18 cellular contexts compared by ENCODE assay signal in genomic region chr21:42521384-42521783, GRCh38. TPM values are rescaled to one million over a fixed set of nuclear protein-coding genes. Genes with fewer than 3 reads are reported as not detected.
DNase-seq lines count a peak whose midpoint lies in the region; ATAC-seq and TF ChIP-seq lines count a peak whose summit lies in the region.
"Had no signal": no experiment of that assay in that cellular context is flagged by ENCODE, and none has a peak within 500 bp of the region (broad histone marks: within the 10 kb centered on the region; RNA-seq: fewer than 3 reads in every experiment).

No MANE protein-coding gene starts in this region.

- dilution Hi-C loops in mammary epithelial cell (cut with HindIII; ENCODE audit: low sequenced_read_pairs), result no loop called here

- H3K27me3 ChIP-seq in mammary epithelial cell (ENCODE audit: insufficient read depth, low read length) (no peaks in the 10 kb centered on the region), SU-DHL-6 (ENCODE audit: low read length) (no peaks in the 10 kb centered on the region)
- H3K27me3 ChIP-seq: BLaER1 treated with 17β-estradiol and CSF1 and Interleukin-3, amounts not matched to agents 10 nM and 100 nM had no signal

- H3K4me3 Mint-ChIP-seq in MCF 10A (ENCODE audit: unreplicated experiment) (no peak overlapping the region), memory B cell (no peak overlapping the region), CD14-positive monocyte (no peak overlapping the region)
- no peak overlapping the region for H3K4me3 Mint-ChIP-seq in stimulated activated memory B cell treated with anti-CD40 and anti-IgM and Interleukin-4, amounts not matched to agents 10 μg/mL and 1 μg/mL and 100 μg/mL, for 72 hours
- H3K4me3 Mint-ChIP-seq: CD4-positive, alpha-beta T cell; GM23338; H9 had no signal

- no peak for TF ChIP-seq CTCF in MCF 10A (IDR thresholded peaks at IDR 0.05; ENCODE audit: unreplicated experiment)
- no peak for TF ChIP-seq CTCF in mammary epithelial cell (conservative IDR thresholded peaks at IDR 0.05 in 1 of 2, IDR thresholded peaks at IDR 0.05 in 1 of 2; ENCODE audit: extremely low read depth in 1 of 2, insufficient read depth in 1 of 2, low read depth in 1 of 2, low read length in 2 of 2)
- no peak for TF ChIP-seq CTCF in SU-DHL-6 (IDR thresholded peaks at IDR 0.05; ENCODE audit: insufficient read depth, low read length, poor library complexity, severe bottlenecking)
- TF ChIP-seq CTCF in CD14-positive monocyte (IDR thresholded peaks at IDR 0.05), result no peak

- ATAC-seq in memory B cell (ENCODE audit: low read depth) (no peak), HG03280 (IDR thresholded peaks at IDR 0.05; ENCODE audit: unreplicated experiment) (no peak)
- no peak for ATAC-seq in stimulated activated memory B cell treated with anti-CD40 and anti-IgM and Interleukin-4, amounts not matched to agents 10 μg/mL and 1 μg/mL and 100 μg/mL, for 72 hours
- ATAC-seq: GM12878 had no signal

- H3K36me3 ChIP-seq in mammary epithelial cell (ENCODE audit: insufficient read depth, low read length) (no peaks in the 10 kb centered on the region), SU-DHL-6 (ENCODE audit: low read length) (0 out of 2 replicates have a peak, but pooled peaks cover 4% of the 10 kb centered on the region)

- H3K9me3 ChIP-seq in mammary epithelial cell (replicated peaks; ENCODE audit: insufficient read depth, low read length) (no peaks in the 10 kb centered on the region), SU-DHL-6 (ENCODE audit: insufficient read depth, low read length) (no peaks in the 10 kb centered on the region)
- H3K9me3 ChIP-seq: BLaER1 treated with 17β-estradiol and CSF1 and Interleukin-3, amounts not matched to agents 10 nM and 100 nM had no signal

- H3K9me3 Mint-ChIP-seq in MCF 10A (ENCODE audit: unreplicated experiment) (no peaks in the 10 kb centered on the region), memory B cell (no peaks in the 10 kb centered on the region), CD14-positive monocyte (no peaks in the 10 kb centered on the region)
- H3K9me3 Mint-ChIP-seq in stimulated activated memory B cell treated with anti-CD40 and anti-IgM and Interleukin-4, amounts not matched to agents 10 μg/mL and 1 μg/mL and 100 μg/mL, for 72 hours, result no peaks in the 10 kb centered on the region
- H3K9me3 Mint-ChIP-seq: CD4-positive, alpha-beta T cell; GM23338; H9 had no signal

- intact Hi-C loops in MCF 10A (cut with micrococcal nuclease), result no loop called here
- intact Hi-C loops in mammary epithelial cell (cut with micrococcal nuclease), result no loop called here
- intact Hi-C loops in CD14-positive monocyte (cut with micrococcal nuclease), result loop anchor here in 1 of 2 donors (10.0 kb wide), 1 partner anchor 217 kb away; no protein-coding TSS in a partner anchor

- H3K4me1 Mint-ChIP-seq in MCF 10A (ENCODE audit: insufficient read depth, unreplicated experiment) (peaks cover 18% of the 10 kb centered on the region), memory B cell (peaks cover 39% of the 10 kb centered on the region), CD14-positive monocyte (peaks cover 19% of the 10 kb centered on the region)
- peaks cover 84% of the 10 kb centered on the region for H3K4me1 Mint-ChIP-seq in stimulated activated memory B cell treated with anti-CD40 and anti-IgM and Interleukin-4, amounts not matched to agents 10 μg/mL and 1 μg/mL and 100 μg/mL, for 72 hours

- DNase-seq in MCF 10A (ENCODE audit: unreplicated experiment), result no peak
- DNase-seq in mammary epithelial cell, result no peak
- DNase-seq in memory B cell (ENCODE audit: low spot score in 2 of 2), result no peak
- no peak for DNase-seq in dermis blood vessel endothelial cell
- no peak for DNase-seq in CD14-positive monocyte (ENCODE audit: low spot score)
- DNase-seq: ACHN; Calu3; CD4-positive, alpha-beta T cell; DMS 273 treated with DMSO at 0.1 percent for 48 hours had no signal

- peaks cover 26% of the 10 kb centered on the region for H3K4me1 ChIP-seq in mammary epithelial cell (ENCODE audit: insufficient read depth, low read length)

- H3K27ac ChIP-seq in mammary epithelial cell (ENCODE audit: insufficient read depth, low read depth, low read length) (no peak overlapping the region), SU-DHL-6 (ENCODE audit: low read depth, low read length) (0 out of 2 replicates have a peak overlapping the region, but pooled peaks have one; percentile 4)
- H3K27ac ChIP-seq: BLaER1 treated with 17β-estradiol and CSF1 and Interleukin-3, amounts not matched to agents 10 nM and 100 nM had no signal

- POLR2A ChIA-PET in MCF 10A (lab: Yijun Ruan, JAX), result interaction anchor here (0.6 kb wide), 1 partner anchor 735 kb away, joined by 3 read pairs; no protein-coding TSS in a partner anchor

- no peak overlapping the region for H2AFZ ChIP-seq in mammary epithelial cell (ENCODE audit: low read depth, low read length)
- no peak overlapping the region for H2AFZ ChIP-seq in SU-DHL-6 (ENCODE audit: low read depth, low read length, severe bottlenecking)
- H2AFZ ChIP-seq: GM23338 had no signal

- no peaks in the 10 kb centered on the region for H3K36me3 Mint-ChIP-seq in MCF 10A (ENCODE audit: insufficient read depth, unreplicated experiment)
- peaks cover 32% of the 10 kb centered on the region for H3K36me3 Mint-ChIP-seq in memory B cell
- H3K36me3 Mint-ChIP-seq in stimulated activated memory B cell treated with anti-CD40 and anti-IgM and Interleukin-4, amounts not matched to agents 10 μg/mL and 1 μg/mL and 100 μg/mL, for 72 hours, result peaks cover 59% of the 10 kb centered on the region
- H3K36me3 Mint-ChIP-seq in CD14-positive monocyte, result peaks cover 73 to 94% of the 10 kb centered on the region in 2 donors

- H3K4me2 ChIP-seq in mammary epithelial cell (ENCODE audit: insufficient read depth, low read depth, low read length), result no peak overlapping the region
- no peak overlapping the region for H3K4me2 ChIP-seq in SU-DHL-6 (ENCODE audit: low read depth, low read length, poor library complexity, severe bottlenecking)
- H3K4me2 ChIP-seq: GM23338 had no signal

- H3K9ac ChIP-seq in mammary epithelial cell (ENCODE audit: insufficient read depth, low read length), result no peak overlapping the region
- H3K9ac ChIP-seq in SU-DHL-6 (ENCODE audit: low read length), result no peak overlapping the region
- H3K9ac ChIP-seq: BLaER1 treated with 17β-estradiol and CSF1 and Interleukin-3, amounts not matched to agents 10 nM and 100 nM had no signal

- peaks cover 27% of the 10 kb centered on the region for H3F3A ChIP-seq in SU-DHL-6 (ENCODE audit: insufficient read depth)

- H3K9me2 ChIP-seq in SU-DHL-6 (replicated peaks; ENCODE audit: insufficient read depth, low read length), result no peaks in the 10 kb centered on the region

- no TSS peak for BruUV-seq in MCF 10A (replicated peaks; lab: Mats Ljungman, UMichigan)
- BruUV-seq in mammary epithelial cell (replicated peaks; lab: Mats Ljungman, UMichigan), result no TSS peak

- in situ Hi-C loops in mammary epithelial cell (cut with MboI; ENCODE audit: low sequenced_read_pairs in 2 of 2), result no loop called here

- no peaks in the 10 kb centered on the region for H3K27me3 Mint-ChIP-seq in MCF 10A (ENCODE audit: insufficient read depth, unreplicated experiment)
- H3K27me3 Mint-ChIP-seq in memory B cell, result no peaks in the 10 kb centered on the region
- no peaks in the 10 kb centered on the region for H3K27me3 Mint-ChIP-seq in stimulated activated memory B cell treated with anti-CD40 and anti-IgM and Interleukin-4, amounts not matched to agents 10 μg/mL and 1 μg/mL and 100 μg/mL, for 72 hours
- H3K27me3 Mint-ChIP-seq in CD14-positive monocyte (ENCODE audit: low read depth in 3 of 3), result peaks cover 0 to 3% (median 0%) of the 10 kb centered on the region in 3 donors
- H3K27me3 Mint-ChIP-seq: CD4-positive, alpha-beta T cell had no signal

- no peak overlapping the region for H3K4me3 ChIP-seq in mammary epithelial cell (replicated peaks in 1 of 3; ENCODE audit: insufficient read depth in 1 of 3, low read depth in 2 of 3, low read length in 3 of 3)
- no peak overlapping the region for H3K4me3 ChIP-seq in SU-DHL-6 (ENCODE audit: insufficient read depth, low read length, poor library complexity, severe bottlenecking)
- H3K4me3 ChIP-seq: BLaER1 treated with 17β-estradiol and CSF1 and Interleukin-3, amounts not matched to agents 10 nM and 100 nM; GM12878; GM23338 had no signal

- 92% methylated on average over 1 of the region's 1 CpG for WGBS in mammary epithelial cell (ENCODE audit: low coverage, missing lambda C conversion rate)

- peaks cover 4% of the 10 kb centered on the region for H3K79me2 ChIP-seq in mammary epithelial cell (ENCODE audit: insufficient read depth, low read length)
- peaks cover 11% of the 10 kb centered on the region; the same call in 1 of the 2 replicates for H3K79me2 ChIP-seq in SU-DHL-6 (ENCODE audit: insufficient read depth, low read length)

- CTCF ChIA-PET in MCF 10A (lab: Yijun Ruan, JAX) (no interaction called here), mammary epithelial cell (lab: Charles Lee; ENCODE audit: low non-redundant PET) (no interaction called here)

- H3K27ac Mint-ChIP-seq in MCF 10A (ENCODE audit: low read depth, unreplicated experiment), result peak overlapping the region; percentile 11
- peak overlapping the region; percentile 100 for H3K27ac Mint-ChIP-seq in memory B cell
- H3K27ac Mint-ChIP-seq in stimulated activated memory B cell treated with anti-CD40 and anti-IgM and Interleukin-4, amounts not matched to agents 10 μg/mL and 1 μg/mL and 100 μg/mL, for 72 hours, result peak overlapping the region; percentile 99
- H3K27ac Mint-ChIP-seq in CD14-positive monocyte, result peak overlapping the region in 1 of 7 donors; percentile 58
- H3K27ac Mint-ChIP-seq: CD4-positive, alpha-beta T cell had no signal

- H4K20me1 ChIP-seq in mammary epithelial cell (ENCODE audit: insufficient read depth, low read length), result no peaks in the 10 kb centered on the region
- no peaks in the 10 kb centered on the region for H4K20me1 ChIP-seq in SU-DHL-6 (ENCODE audit: low read depth, low read length)

RNA-seq across cellular contexts. Expression of gene SLC37A1, which starts 7.7 kb away (rescaled TPM):
- total RNA-seq in MCF 10A (2022) (4.9 and 7.6 TPM in 2 replicates), mammary epithelial cell (1 to 10 TPM; 7.7 to 8.7 TPM), dermis blood vessel endothelial cell (14.0 and 15.0 TPM in 2 replicates)
- polyA plus RNA-seq in mammary epithelial cell (3.9 TPM), CD14-positive monocyte (1 to 10 TPM; 2.7 to 4.3 TPM)
- polyA minus RNA-seq in mammary epithelial cell, result 5.0 TPM

RNA-seq across cellular contexts. Expression of gene RSPH1, which starts 25.4 kb away (rescaled TPM):
- total RNA-seq in MCF 10A (2022) (0.51 and 0.52 TPM in 2 replicates), mammary epithelial cell (under 1 TPM; 0.50 to 0.66 TPM), dermis blood vessel endothelial cell (not detected in 2 replicates)
- polyA plus RNA-seq in mammary epithelial cell (0.35 TPM), CD14-positive monocyte (not detected)
- not detected for polyA minus RNA-seq in mammary epithelial cell
- total RNA-seq: A172, GM23338, HepG2 had no signal
- polyA plus RNA-seq: HepG2 had no signal
